ENCODE assay signal across 26 cellular contexts in the genomic region with DNA sequence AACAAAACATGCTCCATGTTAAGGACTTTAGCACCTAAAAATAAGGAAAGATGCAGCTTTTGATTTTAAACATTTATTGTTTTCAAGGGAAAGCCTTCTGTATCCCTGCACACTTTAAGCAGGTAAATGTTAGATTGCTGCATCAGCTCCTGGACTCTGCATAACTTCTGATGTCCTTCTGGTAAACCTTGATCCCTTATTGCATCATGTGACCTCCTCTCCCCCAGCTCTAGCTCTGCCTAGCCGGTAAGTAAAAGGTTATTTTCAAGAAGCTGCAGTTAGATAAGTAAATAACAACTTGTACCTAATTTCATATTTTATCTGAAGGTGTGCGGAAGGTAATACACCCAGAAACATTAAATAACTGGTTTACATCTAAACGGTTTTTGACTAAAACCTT. TPM values are rescaled to one million over a fixed set of nuclear protein-coding genes. Genes with fewer than 3 reads are reported as not detected.
"Had no signal": no experiment of that assay in that cellular context is flagged by ENCODE, and none has a peak within 500 bp of the region (broad histone marks: within the 10 kb centered on the region; RNA-seq: fewer than 3 reads in every experiment).

No MANE protein-coding gene starts in this region.

- H3K9me3 Mint-ChIP-seq: activated CD8-positive, alpha-beta T cell treated with anti-CD3 and anti-CD28 coated beads for 36 hours; activated naive CD8-positive, alpha-beta T cell treated with anti-CD3 and anti-CD28 coated beads, Interleukin-2, amount 10 ng/mL, durations not matched to agents 7 days and 5 days had no signal

- H3K27ac ChIP-seq: adrenal gland, breast epithelium, WERI-Rb-1 had no signal

- H3K27me3 ChIP-seq: adrenal gland, breast epithelium had no signal

- H3K4me3 ChIP-seq: adrenal gland, breast epithelium had no signal

- H3K27ac Mint-ChIP-seq: activated CD8-positive, alpha-beta T cell treated with anti-CD3 and anti-CD28 coated beads for 36 hours; activated naive CD8-positive, alpha-beta T cell treated with anti-CD3 and anti-CD28 coated beads, Interleukin-2, amount 10 ng/mL, durations not matched to agents 7 days and 5 days; activated T-cell treated with anti-CD3 and anti-CD28 coated beads, Interleukin-2, amount 50 U/mL, for 72 hours had no signal

- H3K27me3 Mint-ChIP-seq: activated naive CD8-positive, alpha-beta T cell treated with anti-CD3 and anti-CD28 coated beads, Interleukin-2, amount 10 ng/mL, durations not matched to agents 7 days and 5 days had no signal

- H3K4me1 ChIP-seq: breast epithelium had no signal

- H3K4me3 Mint-ChIP-seq: activated CD8-positive, alpha-beta T cell treated with anti-CD3 and anti-CD28 coated beads for 36 hours; activated naive CD8-positive, alpha-beta T cell treated with anti-CD3 and anti-CD28 coated beads, Interleukin-2, amount 10 ng/mL, durations not matched to agents 7 days and 5 days; activated T-cell treated with anti-CD3 and anti-CD28 coated beads, Interleukin-2, amount 50 U/mL, for 72 hours had no signal

- H3K36me3 Mint-ChIP-seq: activated naive CD8-positive, alpha-beta T cell treated with anti-CD3 and anti-CD28 coated beads, Interleukin-2, amount 10 ng/mL, durations not matched to agents 7 days and 5 days had no signal

- H3K4me1 Mint-ChIP-seq: activated naive CD8-positive, alpha-beta T cell treated with anti-CD3 and anti-CD28 coated beads, Interleukin-2, amount 10 ng/mL, durations not matched to agents 7 days and 5 days had no signal

- H3K4me2 ChIP-seq: SK-N-SH had no signal

- H3K36me3 ChIP-seq: adrenal gland, breast epithelium, WERI-Rb-1 had no signal

- DNase-seq: activated CD4-positive, alpha-beta T cell treated with anti-CD3 and anti-CD28 coated beads for 4 hours; activated CD8-positive, alpha-beta memory T cell treated with anti-CD3 and anti-CD28 coated beads, Interleukin-2, amount 50 U/mL, for 4 hours; activated CD8-positive, alpha-beta T cell treated with anti-CD3 and anti-CD28 coated beads for 36 hours; activated naive CD4-positive, alpha-beta T cell treated with anti-CD3 and anti-CD28 coated beads, Interleukin-2, amount 50 U/mL, for 16 hours; activated naive CD8-positive, alpha-beta T cell treated with anti-CD3 and anti-CD28 coated beads, Interleukin-2, amount 10 ng/mL, durations not matched to agents 7 days and 5 days; activated T-cell treated with anti-CD3 and anti-CD28 coated beads, Interleukin-2, amount 50 U/mL, for 72 hours; adrenal gland; anterior cingulate cortex; caudate nucleus; Kasumi-1; NCI-H1105 treated with DMSO at 0.1 percent for 48 hours; NCI-H1436 treated with DMSO at 0.1 percent for 48 hours; NCI-H187; NCI-H2081; NCI-H524; NCI-H748 treated with DMSO at 0.1 percent for 48 hours; RPMI8226; SK-N-SH; T-helper 1 cell; WERI-Rb-1 had no signal

- ATAC-seq: activated CD4-positive, CD25-positive, alpha-beta regulatory T cell treated with anti-CD3 and anti-CD28 coated beads, Interleukin-2, amount 50 U/mL, for 24 hours; activated CD8-positive, alpha-beta T cell treated with anti-CD3 and anti-CD28 coated beads for 36 hours; activated T-cell treated with anti-CD3 and anti-CD28 coated beads, Interleukin-2, amount 50 U/mL, for 72 hours; Panc1; Right ventricle myocardium inferior had no signal

- H3K9me3 ChIP-seq: adrenal gland, breast epithelium, SK-N-SH had no signal

RNA-seq across cellular contexts. Expression of a gene that starts 37.5 kb away (rescaled TPM):
- total RNA-seq: activated CD8-positive, alpha-beta T cell treated with anti-CD3 and anti-CD28 coated beads for 36 hours; activated T-cell treated with anti-CD3 and anti-CD28 coated beads, Interleukin-2, amount 50 U/mL, for 72 hours; OCI-LY7; T-helper 2 cell treated with Interferon-gamma antibody and Interleukin-4, amounts not matched to agents 100 ng/mL and 5 ng/mL, for 36 hours had no signal
